In the genomic region with DNA sequence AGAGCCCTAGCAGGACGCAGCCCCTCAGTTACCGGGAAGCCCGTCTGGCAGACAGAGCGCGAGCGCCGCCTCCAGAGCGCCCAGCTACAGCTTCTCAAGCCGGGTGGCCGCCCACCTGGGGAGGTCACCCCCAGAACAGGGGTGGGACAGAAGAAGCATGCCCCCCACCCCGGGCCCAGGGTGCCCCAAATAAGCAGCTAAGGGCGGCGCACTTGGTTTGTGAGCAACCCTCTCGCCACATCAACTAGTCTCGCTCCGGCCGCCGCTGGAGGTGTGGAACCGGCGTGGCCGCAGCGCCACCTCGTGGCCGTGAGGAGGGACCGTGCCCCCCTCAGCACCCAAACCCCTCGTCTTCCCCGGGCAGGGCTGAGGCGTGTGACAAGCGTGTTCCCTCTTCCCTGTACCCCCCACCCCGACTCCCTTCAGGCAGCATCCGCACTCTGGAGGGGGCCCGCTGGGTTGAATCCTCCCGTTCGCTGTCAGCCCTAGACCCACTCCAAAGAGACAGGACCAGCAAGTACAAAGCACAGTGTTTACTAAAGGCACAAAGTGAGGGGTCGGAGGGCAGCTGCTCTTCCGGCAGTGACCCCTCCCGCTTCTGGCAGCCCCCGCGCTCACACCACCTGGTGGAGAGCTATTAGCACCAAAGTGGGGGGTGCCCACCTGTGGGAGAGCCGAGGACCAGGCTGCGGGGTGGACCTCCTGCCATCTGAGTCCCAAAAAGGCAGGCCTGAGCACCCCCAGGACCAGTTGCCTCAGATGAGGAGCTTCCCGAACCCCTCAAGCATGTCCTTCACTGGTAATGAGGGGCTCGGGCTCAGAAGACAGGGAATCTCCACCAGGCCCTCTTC, we compare ENCODE assay signal across 8 cellular contexts. TPM values are rescaled to one million over a fixed set of nuclear protein-coding genes. Genes with fewer than 3 reads are reported as not detected.
A peak's percentile ranks its signal among the peaks of the same experiment; 100 is the strongest.
DNase-seq lines count a peak whose midpoint lies in the region; ATAC-seq and TF ChIP-seq lines count a peak whose summit lies in the region.

No MANE protein-coding gene starts in this region.

- POLR2A ChIA-PET in activated CD4-positive, alpha-beta T cell treated with anti-CD3 and anti-CD28 coated beads for 36 hours (lab: Charles Lee) = interaction anchor here (0.6 kb wide), 1 partner anchor 50 kb away, joined by 4 read pairs; no protein-coding TSS in a partner anchor

- peak overlapping the region; percentile 92 for H3K27ac ChIP-seq in layer of hippocampus (ENCODE audit: low read depth, low read length)

- no peaks in the 10 kb centered on the region for H3K9me3 Mint-ChIP-seq in activated CD4-positive, alpha-beta T cell treated with anti-CD3 and anti-CD28 coated beads for 36 hours (ENCODE audit: low read depth)
- no peaks in the 10 kb centered on the region for H3K9me3 Mint-ChIP-seq in chondrocyte (ENCODE audit: low read depth)

- peak overlapping the region; percentile 69 for H3K4me3 Mint-ChIP-seq in activated CD4-positive, alpha-beta T cell treated with anti-CD3 and anti-CD28 coated beads for 36 hours
- no peak overlapping the region for H3K4me3 Mint-ChIP-seq in chondrocyte (ENCODE audit: unreplicated experiment)

- peak; percentile 80 for ATAC-seq in HG02678 (IDR thresholded peaks at IDR 0.05; ENCODE audit: unreplicated experiment)
- ATAC-seq in activated CD4-positive, alpha-beta T cell treated with anti-CD3 and anti-CD28 coated beads for 36 hours = peak; percentile 92

- DNase-seq in GM10266 (ENCODE audit: extremely low spot score) (peak; percentile 88), NCI-H2171 (lab: John Stamatoyannopoulos, UW) (peak; percentile 61), chondrocyte (ENCODE audit: low spot score) (peak; percentile 92), NCI-H774 (lab: John Stamatoyannopoulos, UW) (no peak)
- peak; percentile 90 for DNase-seq in activated CD4-positive, alpha-beta T cell treated with anti-CD3 and anti-CD28 coated beads for 36 hours
- peak; percentile 61 to 65 for DNase-seq in stimulated activated CD4-positive, alpha-beta T cell treated with anti-CD3 and anti-CD28 coated beads, Interleukin-1b, Interleukin-23, amount 100 ng/mL, for 1 hour (ENCODE audit: low read depth in 2 of 2)

- H3K36me3 Mint-ChIP-seq in activated CD4-positive, alpha-beta T cell treated with anti-CD3 and anti-CD28 coated beads for 36 hours (ENCODE audit: low read depth) = no peaks in the 10 kb centered on the region
- peaks cover 3% of the 10 kb centered on the region for H3K36me3 Mint-ChIP-seq in chondrocyte (ENCODE audit: low read depth)

- no peaks in the 10 kb centered on the region for H3K27me3 ChIP-seq in layer of hippocampus (ENCODE audit: control insufficient read depth, insufficient read depth, low read length)

- peak overlapping the region; percentile 77 for H3K27ac Mint-ChIP-seq in activated CD4-positive, alpha-beta T cell treated with anti-CD3 and anti-CD28 coated beads for 36 hours
- no peak overlapping the region for H3K27ac Mint-ChIP-seq in chondrocyte (ENCODE audit: unreplicated experiment)

- H3K27me3 Mint-ChIP-seq in activated CD4-positive, alpha-beta T cell treated with anti-CD3 and anti-CD28 coated beads for 36 hours = no peaks in the 10 kb centered on the region
- H3K27me3 Mint-ChIP-seq in chondrocyte (ENCODE audit: low read depth) = no peaks in the 10 kb centered on the region

- H3K4me1 Mint-ChIP-seq in activated CD4-positive, alpha-beta T cell treated with anti-CD3 and anti-CD28 coated beads for 36 hours = peaks cover 8% of the 10 kb centered on the region
- H3K4me1 Mint-ChIP-seq in chondrocyte (ENCODE audit: low read depth) = peaks cover 15% of the 10 kb centered on the region

- TF ChIP-seq CTCF in GM10266 (IDR thresholded peaks at IDR 0.05; ENCODE audit: control insufficient read depth, insufficient read depth, low read depth, missing control alignments) (peak; percentile 96), chondrocyte (IDR thresholded peaks at IDR 0.05) (peak; percentile 95)

- intact Hi-C loops in activated CD4-positive, alpha-beta T cell treated with anti-CD3 and anti-CD28 coated beads for 36 hours (cut with DNase I, micrococcal nuclease) = loop anchor here (1.0 to 10.0 kb wide), 4 partner anchors 80 to 314 kb away; no protein-coding TSS in a partner anchor

- CTCF ChIA-PET in activated CD4-positive, alpha-beta T cell treated with anti-CD3 and anti-CD28 coated beads for 36 hours (lab: Charles Lee) = interaction anchor here (0.5 to 3.4 kb wide), 33 partner anchors 9 to 928 kb away, joined by 3 to 48 read pairs (median 4); no protein-coding TSS in a partner anchor

RNA-seq across cellular contexts. Expression of a gene that starts 45.4 kb away (rescaled TPM):
- total RNA-seq in activated CD4-positive, alpha-beta T cell treated with anti-CD3 and anti-CD28 coated beads for 36 hours = not detected
- 31.8 to 62.6 TPM (median 33.7 TPM) in 3 replicates for total RNA-seq in chondrocyte

RNA-seq across cellular contexts. Expression of a gene that starts 51.7 kb away (rescaled TPM):
- total RNA-seq in activated CD4-positive, alpha-beta T cell treated with anti-CD3 and anti-CD28 coated beads for 36 hours = 1 to 10 TPM; 8.5 to 9.2 TPM
- 10.7 to 12.4 TPM (median 11.6 TPM) in 3 replicates for total RNA-seq in chondrocyte

Comparison
In these comparisons a context has a peak if more than half of its experiments do, and no peak if none do; other contexts are left out.
1. RNA of a gene that starts 45.4 kb away (total RNA-seq): 31.8 to 62.6 TPM in chondrocyte; not detected in activated CD4-positive, alpha-beta T cell treated with anti-CD3 and anti-CD28 coated beads for 36 hours; every median in the first group is over 10 times any median in the second.